In genomic region chr7:151432658-151433521, GRCh38 we compare ENCODE assay signal across 9 cellular contexts. TPM values are rescaled to one million over a fixed set of nuclear protein-coding genes. Genes with fewer than 3 reads are reported as not detected.
A peak's percentile ranks its signal among the peaks of the same experiment; 100 is the strongest.
DNase-seq lines count a peak whose midpoint lies in the region; ATAC-seq and TF ChIP-seq lines count a peak whose summit lies in the region.
"Had no signal": no experiment of that assay in that cellular context is flagged by ENCODE, and none has a peak within 500 bp of the region (broad histone marks: within the 10 kb centered on the region; RNA-seq: fewer than 3 reads in every experiment).

No MANE protein-coding gene starts in this region.

- no peaks in the 10 kb centered on the region for H3K9me3 ChIP-seq in mesenchymal stem cell (ENCODE audit: control insufficient read depth, low read length)

- H3K14ac ChIP-seq in mesenchymal stem cell (ENCODE audit: low read length in 2 of 2): no peak overlapping the region

- peak; percentile 59 for ATAC-seq in HG02588 (IDR thresholded peaks at IDR 0.05; ENCODE audit: unreplicated experiment)

- in situ Hi-C loops in GM13976 (cut with MboI; ENCODE audit: low sequenced_read_pairs, unreplicated experiment): no loop called here

- H3K27ac ChIP-seq in mesenchymal stem cell (ENCODE audit: low read length, poor library complexity, severe bottlenecking): no peak overlapping the region

- no peak overlapping the region for H4K8ac ChIP-seq in mesenchymal stem cell (ENCODE audit: low read length)

- intact Hi-C loops in cardiac septum (cut with DNase I): no loop called here

- H3K4me3 ChIP-seq in mesenchymal stem cell (ENCODE audit: insufficient read depth in 1 of 2, low read depth in 1 of 2, low read length in 2 of 2): no peak overlapping the region

- H2BK15ac ChIP-seq in mesenchymal stem cell (ENCODE audit: low read depth, poor library complexity, severe bottlenecking): peak overlapping the region; percentile 9

- CTCF ChIA-PET in activated CD4-positive, alpha-beta T cell treated with anti-CD3 and anti-CD28 coated beads, Interleukin-2, amount 10 ng/mL, durations not matched to agents 7 days and 5 days (lab: Charles Lee): interaction anchor here (0.6 to 4.2 kb wide), 8 partner anchors 10 to 961 kb away, joined by 3 to 17 read pairs (median 4); no protein-coding TSS in a partner anchor

- no peak overlapping the region for H3K23ac ChIP-seq in mesenchymal stem cell (ENCODE audit: low read length in 2 of 2)

- H3K36me3 Mint-ChIP-seq in activated CD4-positive, alpha-beta T cell treated with anti-CD3 and anti-CD28 coated beads, Interleukin-2, amount 10 ng/mL, durations not matched to agents 7 days and 5 days (ENCODE audit: low read depth): no peaks in the 10 kb centered on the region
- H3K36me3 Mint-ChIP-seq: IgD-negative memory B cell had no signal

- no peak overlapping the region for H2AK5ac ChIP-seq in mesenchymal stem cell (ENCODE audit: low read length, severe bottlenecking)

- no peak overlapping the region for H2AFZ ChIP-seq in mesenchymal stem cell (ENCODE audit: low read depth, low read length)

- H2BK12ac ChIP-seq in mesenchymal stem cell (ENCODE audit: low read length in 2 of 2): no peak overlapping the region

- H4K91ac ChIP-seq in mesenchymal stem cell (ENCODE audit: low read length): no peak overlapping the region

- no peak overlapping the region for H2BK120ac ChIP-seq in mesenchymal stem cell (ENCODE audit: low read depth, low read length)

- no peaks in the 10 kb centered on the region for H3K27me3 Mint-ChIP-seq in activated CD4-positive, alpha-beta T cell treated with anti-CD3 and anti-CD28 coated beads, Interleukin-2, amount 10 ng/mL, durations not matched to agents 7 days and 5 days

- peak overlapping the region; percentile 5 for H3K4me3 Mint-ChIP-seq in activated CD4-positive, alpha-beta T cell treated with anti-CD3 and anti-CD28 coated beads, Interleukin-2, amount 10 ng/mL, durations not matched to agents 7 days and 5 days

- H3K27me3 ChIP-seq in mesenchymal stem cell (ENCODE audit: control insufficient read depth in 1 of 2, insufficient read depth in 1 of 2, low read length in 2 of 2): peaks cover 0 to 13% of the 10 kb centered on the region in 2 experiments

- H3K4me1 Mint-ChIP-seq in activated CD4-positive, alpha-beta T cell treated with anti-CD3 and anti-CD28 coated beads, Interleukin-2, amount 10 ng/mL, durations not matched to agents 7 days and 5 days: peaks cover 55% of the 10 kb centered on the region

- POLR2A ChIA-PET in activated CD4-positive, alpha-beta T cell treated with anti-CD3 and anti-CD28 coated beads, Interleukin-2, amount 10 ng/mL, durations not matched to agents 7 days and 5 days (lab: Charles Lee): no interaction called here

- H3K79me1 ChIP-seq in mesenchymal stem cell (replicated peaks; ENCODE audit: low read length, poor library complexity, severe bottlenecking): no peaks in the 10 kb centered on the region

- no peak overlapping the region for H3K9ac ChIP-seq in mesenchymal stem cell (ENCODE audit: low read length)

- no peaks in the 10 kb centered on the region for H3K9me3 Mint-ChIP-seq in activated CD4-positive, alpha-beta T cell treated with anti-CD3 and anti-CD28 coated beads, Interleukin-2, amount 10 ng/mL, durations not matched to agents 7 days and 5 days
- H3K9me3 Mint-ChIP-seq: IgD-negative memory B cell had no signal

- DNase-seq in GM13976 (ENCODE audit: low spot score): peak; percentile 82
- peak; percentile 72 for DNase-seq in activated CD4-positive, alpha-beta T cell treated with anti-CD3 and anti-CD28 coated beads, Interleukin-2, amount 10 ng/mL, durations not matched to agents 7 days and 5 days
- no peak for DNase-seq in mesenchymal stem cell
- DNase-seq in cardiac septum (ENCODE audit: low spot score): no peak
- no peak for DNase-seq in C1 segment of cervical spinal cord (lab: John Stamatoyannopoulos, UW)
- no peak for DNase-seq in anterior cingulate cortex (lab: John Stamatoyannopoulos, UW)
- no peak for DNase-seq in NCI-H1436 treated with DMSO at 0.1 percent for 48 hours (lab: John Stamatoyannopoulos, UW)

- H2BK5ac ChIP-seq in mesenchymal stem cell (ENCODE audit: low read depth, low read length, poor library complexity, severe bottlenecking): no peak overlapping the region

- no peak overlapping the region for H3K4me2 ChIP-seq in mesenchymal stem cell (ENCODE audit: low read length, poor library complexity, severe bottlenecking)

- WGBS in mesenchymal stem cell: 78% methylated on average over 14 of the region's 14 CpGs

- H3K27ac Mint-ChIP-seq in activated CD4-positive, alpha-beta T cell treated with anti-CD3 and anti-CD28 coated beads, Interleukin-2, amount 10 ng/mL, durations not matched to agents 7 days and 5 days: peak overlapping the region; percentile 89
- H3K27ac Mint-ChIP-seq: IgD-negative memory B cell had no signal

- TF ChIP-seq CTCF in GM13976 (IDR thresholded peaks at IDR 0.05; ENCODE audit: borderline replicate concordance, control extremely low read depth, extremely low read depth, insufficient read depth, missing control alignments): no peak

- no peaks in the 10 kb centered on the region for H3K36me3 ChIP-seq in mesenchymal stem cell (ENCODE audit: control insufficient read depth in 1 of 2, insufficient read depth in 2 of 2, low read depth in 1 of 2, low read length in 2 of 2)

- no peak overlapping the region for H3K4ac ChIP-seq in mesenchymal stem cell (ENCODE audit: low read depth in 1 of 2, low read length in 2 of 2)

- H3K4me1 ChIP-seq in mesenchymal stem cell (ENCODE audit: control insufficient read depth, insufficient read depth, low read depth, low read length): peaks cover 25% of the 10 kb centered on the region

- H3K18ac ChIP-seq in mesenchymal stem cell (ENCODE audit: low read depth in 1 of 2, low read length in 2 of 2): no peak overlapping the region

RNA-seq across cellular contexts. Expression of gene CRYGN, which starts 7.1 kb away (rescaled TPM):
- total RNA-seq in activated CD4-positive, alpha-beta T cell treated with anti-CD3 and anti-CD28 coated beads, Interleukin-2, amount 10 ng/mL, durations not matched to agents 7 days and 5 days: under 1 TPM in 1 of 2 experiments, not detected in 1; 0.25 TPM
- not detected for polyA plus RNA-seq in mesenchymal stem cell (2013, experiment 1 of 2)
- not detected for polyA plus RNA-seq in mesenchymal stem cell (2013, experiment 2 of 2)
- total RNA-seq in cardiac septum: not detected
- polyA plus RNA-seq: IgD-negative memory B cell had no signal

RNA-seq across cellular contexts. Expression of gene WDR86, which starts 23.1 kb away (rescaled TPM):
- under 1 TPM; 0.29 to 0.77 TPM for total RNA-seq in activated CD4-positive, alpha-beta T cell treated with anti-CD3 and anti-CD28 coated beads, Interleukin-2, amount 10 ng/mL, durations not matched to agents 7 days and 5 days
- 0.04 TPM for polyA plus RNA-seq in mesenchymal stem cell (2013, experiment 1 of 2)
- 0.05 TPM for polyA plus RNA-seq in mesenchymal stem cell (2013, experiment 2 of 2)
- not detected for total RNA-seq in cardiac septum

Comparison
In these comparisons a context has a peak if more than half of its experiments do, and no peak if none do; other contexts are left out.
1. DNase-seq: peak in GM13976 (single experiment) and activated CD4-positive, alpha-beta T cell treated with anti-CD3 and anti-CD28 coated beads, Interleukin-2, amount 10 ng/mL, durations not matched to agents 7 days and 5 days (single experiment); none in mesenchymal stem cell (single experiment), cardiac septum (single experiment), C1 segment of cervical spinal cord (0 of 14), anterior cingulate cortex (0 of 58) and NCI-H1436 treated with DMSO at 0.1 percent for 48 hours (single experiment).